28 cellular contexts compared by ENCODE assay signal in the genomic region with DNA sequence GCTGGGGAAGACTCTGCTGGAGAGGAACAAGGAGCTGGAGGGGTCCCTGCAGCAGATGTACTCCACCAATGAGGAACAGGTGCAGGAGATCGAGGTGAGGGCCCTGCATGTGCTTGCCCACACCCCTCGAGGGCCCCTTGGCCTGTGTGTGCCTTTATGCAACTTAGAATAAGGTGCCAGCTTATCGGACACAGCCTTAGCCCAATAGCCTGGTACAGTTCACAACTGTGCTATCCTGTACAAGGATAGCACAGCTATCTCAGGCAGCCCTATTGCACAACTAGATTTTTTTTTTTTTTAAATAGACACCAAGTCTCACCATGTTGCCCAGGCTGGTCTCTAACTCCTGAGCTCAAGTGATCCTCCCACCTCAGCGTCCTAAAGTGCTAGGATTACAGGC. TPM values are rescaled to one million over a fixed set of nuclear protein-coding genes. Genes with fewer than 3 reads are reported as not detected.
"Had no signal": no experiment of that assay in that cellular context is flagged by ENCODE, and none has a peak within 500 bp of the region (broad histone marks: within the 10 kb centered on the region; RNA-seq: fewer than 3 reads in every experiment).

No MANE protein-coding gene starts in this region.

- DNase-seq: activated B cell treated with CpG ODN at 0.5 μM for 24 hours; activated CD4-positive, alpha-beta T cell treated with anti-CD3 and anti-CD28 coated beads for 36 hours; activated naive CD4-positive, alpha-beta T cell; activated T-cell treated with anti-CD3 and anti-CD28 coated beads for 4 hours; activated T-cell treated with anti-CD3 and anti-CD28 coated beads, Interleukin-2, amount 50 U/mL, for 72 hours; anterior cingulate cortex; effector memory CD8-positive, alpha-beta T cell; erythroblast; gastrocnemius medialis; glutamatergic neuron; hippocampal formation; immature natural killer cell; kidney; lower lobe of right lung; mesenchymal stem cell; mucosa of descending colon; stimulated activated CD4-positive, alpha-beta T cell treated with anti-CD3 and anti-CD28 coated beads, Interleukin-1b, Interleukin-23, amount 100 ng/mL, for 48 hours; stimulated activated CD4-positive, alpha-beta T cell treated with anti-CD3 and anti-CD28 coated beads, Interleukin-4, amount 100 ng/mL, for 4 hours; stimulated activated CD8-positive, alpha-beta memory T cell treated with anti-CD3 and anti-CD28 coated beads, Interleukin-4, amount 100 ng/mL, for 48 hours; stomach; T-helper 2 cell; thyroid gland; upper lobe of left lung had no signal

- H3K27ac ChIP-seq: coronary artery, gastrocnemius medialis, lower lobe of right lung, neutrophil, stomach, thyroid gland, upper lobe of left lung had no signal

- H3K36me3 ChIP-seq: neutrophil, thyroid gland had no signal

- H3K9me3 ChIP-seq: gastrocnemius medialis, lower lobe of right lung, mucosa of descending colon, neutrophil, stomach, thyroid gland, upper lobe of left lung had no signal

- H3K4me2 ChIP-seq: smooth muscle cell had no signal

- ATAC-seq: activated CD4-positive, alpha-beta T cell treated with anti-CD3 and anti-CD28 coated beads for 36 hours; activated naive CD4-positive, alpha-beta T cell treated with anti-CD3 and anti-CD28 coated beads, Interleukin-2, amount 50 U/mL, for 72 hours; activated T-cell treated with anti-CD3 and anti-CD28 coated beads, Interleukin-2, amount 50 U/mL, for 72 hours; effector memory CD8-positive, alpha-beta T cell; gastrocnemius medialis; lower lobe of right lung; mucosa of descending colon; stimulated activated memory B cell treated with anti-CD40 and anti-IgM and Interleukin-4, amounts not matched to agents 10 μg/mL and 1 μg/mL and 100 μg/mL, for 72 hours had no signal

- H3K4me1 ChIP-seq: gastrocnemius medialis, lower lobe of right lung, stomach, thyroid gland, upper lobe of left lung had no signal

- H3K27me3 ChIP-seq: gastrocnemius medialis, neutrophil, stomach, thyroid gland, upper lobe of left lung had no signal

- H3K4me3 ChIP-seq: coronary artery, gastrocnemius medialis, lower lobe of right lung, mucosa of descending colon, smooth muscle cell, stomach, thyroid gland, upper lobe of left lung had no signal

RNA-seq across cellular contexts. Expression of gene CDR2L, which starts 12.1 kb away (rescaled TPM):
- total RNA-seq: activated B cell treated with CpG ODN at 0.5 μM for 24 hours had no signal
- polyA plus RNA-seq: immature natural killer cell had no signal
